Comparison of ENCODE assay signal across 8 cellular contexts in the genomic region with DNA sequence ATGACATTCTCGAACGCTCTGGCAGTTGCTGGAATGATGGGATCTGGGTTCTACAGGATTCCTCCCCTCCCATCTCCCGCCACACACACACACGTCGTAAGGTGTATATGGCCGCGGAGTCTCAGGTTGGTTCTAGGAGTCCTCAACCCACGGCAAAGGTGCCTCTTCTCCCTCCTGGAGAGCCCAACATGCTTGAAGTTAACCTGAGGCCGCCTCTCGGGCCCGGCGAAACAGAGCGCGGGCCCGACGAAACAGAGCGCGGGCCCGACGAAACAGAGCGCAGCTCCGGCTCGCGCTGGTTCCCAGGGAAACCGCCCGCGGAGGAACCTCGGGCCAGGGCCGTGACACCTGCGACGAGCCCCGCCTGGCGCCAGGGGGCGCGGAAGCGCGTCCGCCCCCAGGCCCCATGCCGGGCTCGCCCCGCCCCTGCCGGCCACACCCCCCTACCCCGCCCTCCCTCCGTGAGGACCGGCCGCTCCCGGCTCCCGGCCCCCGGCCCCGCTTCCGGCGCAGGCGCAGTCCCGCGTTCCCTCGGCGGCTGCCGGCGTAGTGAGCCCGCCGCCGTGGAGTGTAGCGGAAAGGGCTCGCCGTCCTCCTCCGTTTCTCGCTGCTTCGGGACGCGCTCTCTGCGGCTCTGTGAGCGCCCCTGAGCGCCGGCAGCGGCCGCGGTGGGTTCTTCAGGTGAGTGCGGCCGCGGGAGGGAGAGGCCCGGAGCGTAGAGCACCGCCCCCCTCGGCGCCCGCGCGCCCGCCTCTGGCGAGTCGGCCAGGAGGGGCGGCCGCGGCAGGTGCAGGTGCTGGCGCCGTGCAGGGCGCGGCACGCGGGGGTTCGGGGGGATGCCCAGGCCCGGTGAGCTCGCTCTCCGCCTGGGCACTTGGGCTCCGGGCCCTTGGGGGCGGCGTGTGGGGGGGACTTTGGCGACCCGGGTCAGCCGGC. TPM values are rescaled to one million over a fixed set of nuclear protein-coding genes. Genes with fewer than 3 reads are reported as not detected.
A peak's percentile ranks its signal among the peaks of the same experiment; 100 is the strongest.
DNase-seq lines count a peak whose midpoint lies in the region; ATAC-seq and TF ChIP-seq lines count a peak whose summit lies in the region.

A gene with protein sequence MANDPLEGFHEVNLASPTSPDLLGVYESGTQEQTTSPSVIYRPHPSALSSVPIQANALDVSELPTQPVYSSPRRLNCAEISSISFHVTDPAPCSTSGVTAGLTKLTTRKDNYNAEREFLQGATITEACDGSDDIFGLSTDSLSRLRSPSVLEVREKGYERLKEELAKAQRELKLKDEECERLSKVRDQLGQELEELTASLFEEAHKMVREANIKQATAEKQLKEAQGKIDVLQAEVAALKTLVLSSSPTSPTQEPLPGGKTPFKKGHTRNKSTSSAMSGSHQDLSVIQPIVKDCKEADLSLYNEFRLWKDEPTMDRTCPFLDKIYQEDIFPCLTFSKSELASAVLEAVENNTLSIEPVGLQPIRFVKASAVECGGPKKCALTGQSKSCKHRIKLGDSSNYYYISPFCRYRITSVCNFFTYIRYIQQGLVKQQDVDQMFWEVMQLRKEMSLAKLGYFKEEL (plus strand): TSS at position 510 of the 936 bp plus-strand sequence. CDS start 16,549 bp downstream, outside the sequence.

- peak; percentile 64 for ATAC-seq in GM18873 (IDR thresholded peaks at IDR 0.05; ENCODE audit: low FRiP score, unreplicated experiment)
- ATAC-seq in HG03135 (IDR thresholded peaks at IDR 0.05; ENCODE audit: unreplicated experiment) = peak; percentile 82

- TF ChIP-seq CTCF in AG09309 (IDR thresholded peaks at IDR 0.05; ENCODE audit: control insufficient read depth, insufficient read depth, low read depth, low read length, missing control alignments) (peak; percentile 18), kidney epithelial cell (IDR thresholded peaks at IDR 0.05; ENCODE audit: insufficient read depth, low read length, poor library complexity, severe bottlenecking) (peak; percentile 30)

- no peaks in the 10 kb centered on the region for H3K27me3 ChIP-seq in kidney epithelial cell (ENCODE audit: control insufficient read depth, insufficient read depth, low read length)

- H3K36me3 ChIP-seq in kidney epithelial cell (ENCODE audit: control insufficient read depth, insufficient read depth, low read length) = no peaks in the 10 kb centered on the region

- DNase-seq in AG09309 (ENCODE audit: low read depth) (no peak), NCI-H2196 treated with DMSO at 0.1 percent for 48 hours (lab: John Stamatoyannopoulos, UW; ENCODE audit: unreplicated experiment) (peak; percentile 92), cerebellar cortex (ENCODE audit: low spot score) (peak; percentile 81), kidney epithelial cell (ENCODE audit: low read depth) (peak; percentile 35)
- peak; percentile 81 for DNase-seq in activated CD4-positive, CD25-positive, alpha-beta regulatory T cell treated with anti-CD3 and anti-CD28 coated beads, Interleukin-2, amount 50 U/mL, for 16 hours (ENCODE audit: low read depth, low spot score)
- peak; percentile 84 to 93 for DNase-seq in stimulated activated CD4-positive, alpha-beta T cell treated with anti-CD3 and anti-CD28 coated beads, Interleukin-1b, Interleukin-23, amount 100 ng/mL, for 1 hour (ENCODE audit: low read depth in 2 of 2)

- peak within 1 kb of the TSS; percentile 39 for H3K4me3 ChIP-seq in AG09309 (ENCODE audit: control insufficient read depth, low read depth, low read length)
- peak within 1 kb of the TSS; percentile 76 for H3K4me3 ChIP-seq in kidney epithelial cell (ENCODE audit: low read depth, low read length)

RNA-seq across cellular contexts. Expression of the gene that starts here (rescaled TPM):
- total RNA-seq in kidney epithelial cell = 57.1 and 83.7 TPM in 2 replicates
